ENCODE assay signal across 11 cellular contexts in genomic region chr9:29214162-29214520, GRCh38. TPM values are rescaled to one million over a fixed set of nuclear protein-coding genes. Genes with fewer than 3 reads are reported as not detected.
A peak's percentile ranks its signal among the peaks of the same experiment; 100 is the strongest.
DNase-seq lines count a peak whose midpoint lies in the region; ATAC-seq and TF ChIP-seq lines count a peak whose summit lies in the region.
"Had no signal": no experiment of that assay in that cellular context is flagged by ENCODE, and none has a peak within 500 bp of the region (broad histone marks: within the 10 kb centered on the region; RNA-seq: fewer than 3 reads in every experiment).

No MANE protein-coding gene starts in this region.

- no peak for DNase-seq in activated naive CD4-positive, alpha-beta T cell treated with anti-CD3 and anti-CD28 coated beads, Interleukin-2, amount 50 U/mL, for 16 hours
- DNase-seq in iris pigment epithelial cell (ENCODE audit: low read depth) (peak; percentile 4), uterus (peak; percentile 28 to 51), 8988T (no peak)
- no peak for DNase-seq in activated CD4-positive, alpha-beta T cell treated with anti-CD3 and anti-CD28 coated beads for 48 hours
- no peak for DNase-seq in activated T-cell treated with anti-CD3 and anti-CD28 coated beads, Interleukin-2, amount 50 U/mL, for 48 hours
- DNase-seq: effector memory CD8-positive, alpha-beta T cell; Right ventricle myocardium superior had no signal

- no peaks in the 10 kb centered on the region for H3K36me3 ChIP-seq in uterus

- intact Hi-C loops in uterus (cut with DNase I; ENCODE audit: low total_unique reads): no loop called here

- H3K27me3 ChIP-seq in uterus: no peaks in the 10 kb centered on the region

- H3K36me3 Mint-ChIP-seq in activated naive CD4-positive, alpha-beta T cell treated with anti-CD3 and anti-CD28 coated beads, Interleukin-2, amount 50 U/mL, for 24 hours: no peaks in the 10 kb centered on the region

- TF ChIP-seq POLR2A in uterus (IDR thresholded peaks at IDR 0.05): no peak

- TF ChIP-seq CTCF in uterus (IDR thresholded peaks at IDR 0.05): no peak

- peak overlapping the region; percentile 33 to 82 for H3K27ac ChIP-seq in uterus

- no peak overlapping the region for H3K27ac Mint-ChIP-seq in activated naive CD4-positive, alpha-beta T cell treated with anti-CD3 and anti-CD28 coated beads, Interleukin-2, amount 50 U/mL, for 24 hours
- H3K27ac Mint-ChIP-seq: B cell; effector memory CD8-positive, alpha-beta T cell had no signal

- peaks cover 9% of the 10 kb centered on the region for H3K4me1 Mint-ChIP-seq in activated naive CD4-positive, alpha-beta T cell treated with anti-CD3 and anti-CD28 coated beads, Interleukin-2, amount 50 U/mL, for 24 hours

- H3K4me1 ChIP-seq in uterus: no peaks in the 10 kb centered on the region

- peak overlapping the region; percentile 15 for H3K4me3 Mint-ChIP-seq in activated naive CD4-positive, alpha-beta T cell treated with anti-CD3 and anti-CD28 coated beads, Interleukin-2, amount 50 U/mL, for 24 hours
- H3K4me3 Mint-ChIP-seq: B cell had no signal

- ATAC-seq in SK-N-SH treated with all-trans-retinoic acid at 6 μM for 48 hours: peak; percentile 85
- ATAC-seq: effector memory CD8-positive, alpha-beta T cell had no signal

- H3K9me3 ChIP-seq in uterus: no peaks in the 10 kb centered on the region

- H3K27me3 Mint-ChIP-seq in activated naive CD4-positive, alpha-beta T cell treated with anti-CD3 and anti-CD28 coated beads, Interleukin-2, amount 50 U/mL, for 24 hours: peaks cover 57% of the 10 kb centered on the region

- peak overlapping the region; percentile 50 to 55 for H3K4me3 ChIP-seq in uterus

- H3K9me3 Mint-ChIP-seq in activated naive CD4-positive, alpha-beta T cell treated with anti-CD3 and anti-CD28 coated beads, Interleukin-2, amount 50 U/mL, for 24 hours: no peaks in the 10 kb centered on the region

TF ChIP-seq in SK-N-SH treated with all-trans-retinoic acid at 6 μM for 48 hours, 23 proteins besides CTCF, POLR2A, EP300 and RAD21:
- TF ChIP-seq SNAI2 (CRISPR knock-in tag; IDR thresholded peaks at IDR 0.05): 0 out of 2 replicates have a peak, but pooled peaks have one; percentile 46
- TF ChIP-seq TOX (CRISPR knock-in tag; IDR thresholded peaks at IDR 0.05; ENCODE audit: borderline replicate concordance): no peak

RNA-seq across cellular contexts. Expression of gene LINGO2, which starts 0.7 kb away (rescaled TPM):
- total RNA-seq in uterus: 10 to 100 TPM in 2 of 4 donors, 1 to 10 TPM in 1, not detected in 1; 7.4 to 14.8 (median 11.3) TPM
- total RNA-seq: B cell, Right ventricle myocardium superior had no signal

Comparison
In these comparisons a context has a peak if more than half of its experiments do, and no peak if none do; other contexts are left out.
1. DNase-seq: peak in iris pigment epithelial cell (single experiment) and uterus (2 of 2); none in activated naive CD4-positive, alpha-beta T cell treated with anti-CD3 and anti-CD28 coated beads, Interleukin-2, amount 50 U/mL, for 16 hours (single experiment), activated CD4-positive, alpha-beta T cell treated with anti-CD3 and anti-CD28 coated beads for 48 hours (single experiment), 8988T (single experiment) and activated T-cell treated with anti-CD3 and anti-CD28 coated beads, Interleukin-2, amount 50 U/mL, for 48 hours (0 of 2).